ENCODE assay signal across 25 cellular contexts in genomic region chr1:27972141-27972540, GRCh38. TPM values are rescaled to one million over a fixed set of nuclear protein-coding genes. Genes with fewer than 3 reads are reported as not detected.
DNase-seq lines count a peak whose midpoint lies in the region; ATAC-seq and TF ChIP-seq lines count a peak whose summit lies in the region.
"Had no signal": no experiment of that assay in that cellular context is flagged by ENCODE, and none has a peak within 500 bp of the region (broad histone marks: within the 10 kb centered on the region; RNA-seq: fewer than 3 reads in every experiment).

No MANE protein-coding gene starts in this region.

- no peaks in the 10 kb centered on the region for H3K79me2 ChIP-seq in GM23248 (ENCODE audit: insufficient read depth)

- H3K9ac ChIP-seq in GM23248, result no peak overlapping the region

- no peaks in the 10 kb centered on the region for H3K9me2 ChIP-seq in GM23248 (ENCODE audit: insufficient read depth)

- CTCF ChIA-PET in activated CD8-positive, alpha-beta T cell treated with anti-CD3 and anti-CD28 coated beads, Interleukin-2, amount 10 ng/mL, durations not matched to agents 7 days and 5 days (lab: Charles Lee), result interaction anchor here (0.8 to 2.5 kb wide), 5 partner anchors 8 to 36 kb away, joined by 3 to 12 read pairs (median 3); no protein-coding TSS in a partner anchor

- POLR2A ChIA-PET in activated CD8-positive, alpha-beta T cell treated with anti-CD3 and anti-CD28 coated beads, Interleukin-2, amount 10 ng/mL, durations not matched to agents 7 days and 5 days (lab: Charles Lee), result no interaction called here

- H3F3A ChIP-seq in GM23248 (ENCODE audit: insufficient read depth), result peaks cover 41% of the 10 kb centered on the region

- peaks cover 5% of the 10 kb centered on the region for H3K4me1 Mint-ChIP-seq in mesothelial cell of epicardium
- H3K4me1 Mint-ChIP-seq in stimulated activated naive CD8-positive, alpha-beta T cell treated with anti-CD3 and anti-CD28 coated beads, Interleukin-15, amount 100 ng/mL, for 72 hours, result peaks cover 9% of the 10 kb centered on the region
- H3K4me1 Mint-ChIP-seq in activated CD8-positive, alpha-beta T cell treated with anti-CD3 and anti-CD28 coated beads, Interleukin-2, amount 10 ng/mL, durations not matched to agents 7 days and 5 days (ENCODE audit: low read depth), result peaks cover 12% of the 10 kb centered on the region

- no peak overlapping the region for H3K4me3 Mint-ChIP-seq in mesothelial cell of epicardium
- H3K4me3 Mint-ChIP-seq in stimulated activated naive CD8-positive, alpha-beta T cell treated with anti-CD3 and anti-CD28 coated beads, Interleukin-15, amount 100 ng/mL, for 72 hours, result no peak overlapping the region
- no peak overlapping the region for H3K4me3 Mint-ChIP-seq in activated CD8-positive, alpha-beta T cell treated with anti-CD3 and anti-CD28 coated beads, Interleukin-2, amount 10 ng/mL, durations not matched to agents 7 days and 5 days
- H3K4me3 Mint-ChIP-seq: effector memory CD8-positive, alpha-beta T cell; T-helper 1 cell treated with Interleukin-12 subunit alpha and Interleukin-12 subunit beta and Interleukin-4 antibody, amounts not matched to agents 30 μg/mL and 1 μg/mL, for 36 hours had no signal

- H3K27ac Mint-ChIP-seq in mesothelial cell of epicardium, result peak overlapping the region; percentile 67
- H3K27ac Mint-ChIP-seq in stimulated activated naive CD8-positive, alpha-beta T cell treated with anti-CD3 and anti-CD28 coated beads, Interleukin-15, amount 100 ng/mL, for 72 hours, result no peak overlapping the region
- H3K27ac Mint-ChIP-seq in activated CD8-positive, alpha-beta T cell treated with anti-CD3 and anti-CD28 coated beads, Interleukin-2, amount 10 ng/mL, durations not matched to agents 7 days and 5 days, result no peak overlapping the region
- H3K27ac Mint-ChIP-seq: activated naive CD4-positive, alpha-beta T cell treated with anti-CD3 and anti-CD28 coated beads, Interleukin-2, amount 50 U/mL, for 72 hours; T-helper 1 cell treated with Interleukin-12 subunit alpha and Interleukin-12 subunit beta and Interleukin-4 antibody, amounts not matched to agents 30 μg/mL and 1 μg/mL, for 36 hours had no signal

- no peaks in the 10 kb centered on the region for H3K27me3 ChIP-seq in GM23248 (replicated peaks; ENCODE audit: insufficient read depth)
- H3K27me3 ChIP-seq: pancreas, spleen had no signal

- H3K9me3 ChIP-seq in GM23248 (ENCODE audit: low read depth), result no peaks in the 10 kb centered on the region
- H3K9me3 ChIP-seq: pancreas, spleen had no signal

- in situ Hi-C loops in GM23248 (cut with MboI), result no loop called here

- H2AFZ ChIP-seq in GM23248, result no peak overlapping the region

- peaks cover 13% of the 10 kb centered on the region for H3K36me3 Mint-ChIP-seq in mesothelial cell of epicardium
- peaks cover 23% of the 10 kb centered on the region for H3K36me3 Mint-ChIP-seq in activated CD8-positive, alpha-beta T cell treated with anti-CD3 and anti-CD28 coated beads, Interleukin-2, amount 10 ng/mL, durations not matched to agents 7 days and 5 days (ENCODE audit: low read depth)

- TF ChIP-seq CTCF in 22Rv1 (IDR thresholded peaks at IDR 0.05), result no peak
- TF ChIP-seq CTCF in mesothelial cell of epicardium (IDR thresholded peaks at IDR 0.05; ENCODE audit: unreplicated experiment), result no peak

- DNase-seq in GM23248 (no peak), caudate nucleus (lab: John Stamatoyannopoulos, UW) (no peak), mesothelial cell of epicardium (ENCODE audit: low spot score in 2 of 2, unreplicated experiment in 2 of 2) (no peak)
- DNase-seq in stimulated activated CD4-positive, alpha-beta T cell treated with anti-CD3 and anti-CD28 coated beads, Interleukin-12 subunit alpha, Interleukin-12 subunit beta, amount 100 ng/mL, for 4 hours, result no peak
- no peak for DNase-seq in stimulated activated naive CD8-positive, alpha-beta T cell treated with anti-CD3 and anti-CD28 coated beads, Interleukin-15, amount 100 ng/mL, for 72 hours
- DNase-seq in activated CD8-positive, alpha-beta T cell treated with anti-CD3 and anti-CD28 coated beads, Interleukin-2, amount 10 ng/mL, durations not matched to agents 7 days and 5 days, result no peak
- DNase-seq: activated CD4-positive, CD25-positive, alpha-beta regulatory T cell; cortex of kidney; effector memory CD8-positive, alpha-beta T cell; EL; erythroblast; H7; KBM-7; NCI-H524 treated with DMSO at 0.1 percent for 48 hours; NK-92 treated with Interleukin-12 subunit alpha and Interleukin-12 subunit beta, amount 100 ng/mL, for 24 hours; pancreas; spleen; stimulated activated CD4-positive, alpha-beta T cell treated with anti-CD3 and anti-CD28 coated beads, Interleukin-2, amount 100 ng/mL, for 48 hours; trophoblast cell had no signal

- no peaks in the 10 kb centered on the region for H4K20me1 ChIP-seq in GM23248 (ENCODE audit: insufficient read depth)

- H3K27ac ChIP-seq in 22Rv1 (0 out of 2 replicates have a peak overlapping the region, but pooled peaks have one; percentile 20), GM23248 (0 out of 2 replicates have a peak overlapping the region, but pooled peaks have one; percentile 99), caudate nucleus (ENCODE audit: low read depth, low read length) (peak overlapping the region; percentile 73)
- H3K27ac ChIP-seq: pancreas, spleen had no signal

- H3K36me3 ChIP-seq in GM23248 (ENCODE audit: low read depth), result 0 out of 2 replicates have a peak, but pooled peaks cover 4% of the 10 kb centered on the region

- 99% methylated on average over 4 of the region's 4 CpGs for WGBS in GM23248 (ENCODE audit: low coverage in 1 of 2, low lambda C conversion rate in 2 of 2, missing lambda C conversion rate in 2 of 2), 2 experiments

- no peaks in the 10 kb centered on the region for H3K27me3 Mint-ChIP-seq in mesothelial cell of epicardium (ENCODE audit: low read depth)
- H3K27me3 Mint-ChIP-seq in stimulated activated naive CD8-positive, alpha-beta T cell treated with anti-CD3 and anti-CD28 coated beads, Interleukin-15, amount 100 ng/mL, for 72 hours, result no peaks in the 10 kb centered on the region
- H3K27me3 Mint-ChIP-seq in activated CD8-positive, alpha-beta T cell treated with anti-CD3 and anti-CD28 coated beads, Interleukin-2, amount 10 ng/mL, durations not matched to agents 7 days and 5 days (ENCODE audit: low read depth), result no peaks in the 10 kb centered on the region
- H3K27me3 Mint-ChIP-seq: effector memory CD8-positive, alpha-beta T cell had no signal

- no peak overlapping the region for H3K4me2 ChIP-seq in GM23248 (ENCODE audit: unreplicated experiment)

- H3K4me3 ChIP-seq in GM23248, result no peak overlapping the region
- H3K4me3 ChIP-seq: pancreas, spleen had no signal

- no peak for ATAC-seq in GM19351 (IDR thresholded peaks at IDR 0.05; ENCODE audit: unreplicated experiment)
- ATAC-seq in stimulated activated naive CD8-positive, alpha-beta T cell treated with anti-CD3 and anti-CD28 coated beads, Interleukin-15, amount 100 ng/mL, for 72 hours, result no peak
- ATAC-seq in activated CD8-positive, alpha-beta T cell treated with anti-CD3 and anti-CD28 coated beads, Interleukin-2, amount 10 ng/mL, durations not matched to agents 7 days and 5 days, result no peak
- ATAC-seq: activated naive CD4-positive, alpha-beta T cell treated with anti-CD3 and anti-CD28 coated beads, Interleukin-2, amount 50 U/mL, for 72 hours; effector memory CD8-positive, alpha-beta T cell; SK-N-SH treated with all-trans-retinoic acid at 6 μM for 48 hours had no signal

- no peaks in the 10 kb centered on the region for H3K9me3 Mint-ChIP-seq in mesothelial cell of epicardium
- no peaks in the 10 kb centered on the region for H3K9me3 Mint-ChIP-seq in stimulated activated naive CD8-positive, alpha-beta T cell treated with anti-CD3 and anti-CD28 coated beads, Interleukin-15, amount 100 ng/mL, for 72 hours
- H3K9me3 Mint-ChIP-seq in activated CD8-positive, alpha-beta T cell treated with anti-CD3 and anti-CD28 coated beads, Interleukin-2, amount 10 ng/mL, durations not matched to agents 7 days and 5 days (ENCODE audit: insufficient read depth), result no peaks in the 10 kb centered on the region
- H3K9me3 Mint-ChIP-seq: activated naive CD4-positive, alpha-beta T cell treated with anti-CD3 and anti-CD28 coated beads, Interleukin-2, amount 50 U/mL, for 72 hours; effector memory CD8-positive, alpha-beta T cell; T-helper 1 cell treated with Interleukin-12 subunit alpha and Interleukin-12 subunit beta and Interleukin-4 antibody, amounts not matched to agents 30 μg/mL and 1 μg/mL, for 36 hours had no signal

- peaks cover 50% of the 10 kb centered on the region for H3K4me1 ChIP-seq in GM23248 (ENCODE audit: insufficient read depth)
- H3K4me1 ChIP-seq: pancreas had no signal

RNA-seq across cellular contexts. Expression of gene XKR8, which starts 12.4 kb away (rescaled TPM):
- total RNA-seq in GM23248 (2014; rRNA removed; shearing (Covaris generic)), result 5.0 and 5.4 TPM in 2 replicates
- polyA plus RNA-seq in GM23248 (2016; fragmentation: Nextera tagmentation; extraction: Ambion mirVana), result 8.9 and 10.0 TPM in 2 replicates
- total RNA-seq in mesothelial cell of epicardium, result 13.8 to 14.5 TPM (median 14.4 TPM) in 3 replicates
- 1 to 10 TPM; 8.0 TPM for total RNA-seq in activated CD8-positive, alpha-beta T cell treated with anti-CD3 and anti-CD28 coated beads, Interleukin-2, amount 10 ng/mL, durations not matched to agents 7 days and 5 days
- polyA plus RNA-seq: neural cell had no signal

RNA-seq across cellular contexts. Expression of gene SMPDL3B, which starts 37.3 kb away (rescaled TPM):
- total RNA-seq in GM23248 (2014; rRNA removed; shearing (Covaris generic)), result not detected in 2 replicates
- polyA plus RNA-seq in GM23248 (2016; fragmentation: Nextera tagmentation; extraction: Ambion mirVana), result not detected in 2 replicates
- total RNA-seq in mesothelial cell of epicardium, result 7.4 to 8.8 TPM (median 8.4 TPM) in 3 replicates
- total RNA-seq in activated CD8-positive, alpha-beta T cell treated with anti-CD3 and anti-CD28 coated beads, Interleukin-2, amount 10 ng/mL, durations not matched to agents 7 days and 5 days, result under 1 TPM; 0.76 to 0.82 TPM
- polyA plus RNA-seq: neural cell had no signal

RNA-seq across cellular contexts. Expression of gene RPA2, which starts 57.8 kb away (rescaled TPM):
- total RNA-seq in GM23248 (2014; rRNA removed; shearing (Covaris generic)), result 32.0 and 39.1 TPM in 2 replicates
- polyA plus RNA-seq in GM23248 (2016; fragmentation: Nextera tagmentation; extraction: Ambion mirVana), result 42.7 and 46.5 TPM in 2 replicates
- total RNA-seq in mesothelial cell of epicardium, result 23.1 to 25.8 TPM (median 23.4 TPM) in 3 replicates
- total RNA-seq in activated CD8-positive, alpha-beta T cell treated with anti-CD3 and anti-CD28 coated beads, Interleukin-2, amount 10 ng/mL, durations not matched to agents 7 days and 5 days, result 10 to 100 TPM; 79.0 to 81.0 TPM

Comparison
In these comparisons a context has a peak if more than half of its experiments do, and no peak if none do; other contexts are left out.
1. H3K27ac ChIP-seq: peak in every context shown above with its lines; median percentile 99 in GM23248; 73 in caudate nucleus; 20 in 22Rv1.